Comparison of ENCODE assay signal across 10 cellular contexts in genomic region chr7:24227068-24227467, GRCh38. TPM values are rescaled to one million over a fixed set of nuclear protein-coding genes. Genes with fewer than 3 reads are reported as not detected.
DNase-seq lines count a peak whose midpoint lies in the region; ATAC-seq and TF ChIP-seq lines count a peak whose summit lies in the region.
"Had no signal": no experiment of that assay in that cellular context is flagged by ENCODE, and none has a peak within 500 bp of the region (broad histone marks: within the 10 kb centered on the region; RNA-seq: fewer than 3 reads in every experiment).

No MANE protein-coding gene starts in this region.

- TF ChIP-seq POLR2A in thyroid gland (IDR thresholded peaks at IDR 0.05) = no peak

- peaks cover 0 to 13% of the 10 kb centered on the region in 2 donors for H3K9me3 Mint-ChIP-seq in activated naive CD4-positive, alpha-beta T cell treated with anti-CD3 and anti-CD28 coated beads, Interleukin-2, amount 50 U/mL, for 72 hours

- H3K36me3 ChIP-seq in thyroid gland = no peaks in the 10 kb centered on the region

- no peaks in the 10 kb centered on the region for H3K9me3 ChIP-seq in thyroid gland

- H3K4me1 ChIP-seq in thyroid gland = no peaks in the 10 kb centered on the region

- H3K36me3 Mint-ChIP-seq in activated naive CD4-positive, alpha-beta T cell treated with anti-CD3 and anti-CD28 coated beads, Interleukin-2, amount 50 U/mL, for 72 hours = no peaks in the 10 kb centered on the region

- intact Hi-C loops in thyroid gland (cut with DNase I) = no loop called here

- H3K27ac ChIP-seq in thyroid gland = no peak overlapping the region

- DNase-seq in activated naive CD4-positive, alpha-beta T cell treated with anti-CD3 and anti-CD28 coated beads, Interleukin-2, amount 50 U/mL, for 72 hours (ENCODE audit: low spot score in 2 of 2) = no peak
- DNase-seq in activated naive CD4-positive, alpha-beta T cell treated with anti-CD3 and anti-CD28 coated beads, Interleukin-2, amount 50 U/mL, for 16 hours = no peak
- DNase-seq in thyroid gland (peak; percentile 21 to 39), HCEC 1CT (no peak), NCI-H1105 treated with DMSO at 0.1 percent for 48 hours (lab: John Stamatoyannopoulos, UW) (no peak), H4 (ENCODE audit: low spot score) (no peak)

- TF ChIP-seq CTCF in thyroid gland (IDR thresholded peaks at IDR 0.05) = no peak

- 31 to 39% methylated on average over 3 of the region's 3 CpGs for WGBS in thyroid gland, 2 donors

- peak overlapping the region; percentile 9 to 32 for H3K27ac Mint-ChIP-seq in activated naive CD4-positive, alpha-beta T cell treated with anti-CD3 and anti-CD28 coated beads, Interleukin-2, amount 50 U/mL, for 72 hours
- H3K27ac Mint-ChIP-seq: stimulated activated naive CD8-positive, alpha-beta T cell treated with anti-CD3 and anti-CD28 coated beads, Interleukin-15, Interleukin-2, amounts not matched to agents 100 ng/mL and 50 ng/mL, for 24 hours had no signal

- no peaks in the 10 kb centered on the region for H3K27me3 ChIP-seq in thyroid gland

- H3K4me3 ChIP-seq in thyroid gland (replicated peaks in 1 of 3) = no peak overlapping the region

- ATAC-seq in activated naive CD4-positive, alpha-beta T cell treated with anti-CD3 and anti-CD28 coated beads, Interleukin-2, amount 50 U/mL, for 72 hours = peak; percentile 20 to 53
- ATAC-seq in HG02571 (IDR thresholded peaks at IDR 0.05; ENCODE audit: unreplicated experiment) = peak; percentile 39
- peak; percentile 34 for ATAC-seq in HG03565 (IDR thresholded peaks at IDR 0.05; ENCODE audit: unreplicated experiment)

RNA-seq across cellular contexts. Expression of gene NPY, which starts 56.9 kb away (rescaled TPM):
- total RNA-seq in activated naive CD4-positive, alpha-beta T cell treated with anti-CD3 and anti-CD28 coated beads, Interleukin-2, amount 50 U/mL, for 72 hours = not detected
- total RNA-seq in thyroid gland = 10 to 100 TPM in 1 of 4 donors, not detected in 3; 13.0 TPM
- not detected in 2 replicates for total RNA-seq in H4 (2014; rRNA removed; shearing (Covaris generic))
- total RNA-seq: MCF 10A had no signal

Comparison
In these comparisons a context has a peak if more than half of its experiments do, and no peak if none do; other contexts are left out.
1. DNase-seq: peak in thyroid gland (2 of 2); none in activated naive CD4-positive, alpha-beta T cell treated with anti-CD3 and anti-CD28 coated beads, Interleukin-2, amount 50 U/mL, for 72 hours (0 of 2), activated naive CD4-positive, alpha-beta T cell treated with anti-CD3 and anti-CD28 coated beads, Interleukin-2, amount 50 U/mL, for 16 hours (single experiment), HCEC 1CT (single experiment), NCI-H1105 treated with DMSO at 0.1 percent for 48 hours (single experiment) and H4 (single experiment).
2. Peak in every context shown above with its lines, with median percentiles within 50 percentile points of each other: ATAC-seq.